2 cellular contexts compared by ENCODE assay signal in genomic region chr16:21524068-21524751, GRCh38.
TF ChIP-seq lines count a peak whose summit lies in the region.

No MANE protein-coding gene starts in this region.

TF ChIP-seq in GM23338, 12 proteins besides CTCF, POLR2A, EP300 and RAD21:
- TF ChIP-seq ZNF462 (CRISPR knock-in tag; IDR thresholded peaks at IDR 0.05): peak; percentile 35; the same call in 1 of the 2 replicates
- TF ChIP-seq REST (IDR thresholded peaks at IDR 0.05; ENCODE audit: unreplicated experiment): no peak
TF ChIP-seq in GM23338: peak in this region for 1.

TF ChIP-seq in IMR-90, 13 proteins besides CTCF, POLR2A, EP300 and RAD21:
- TF ChIP-seq NFE2L2 (IDR thresholded peaks at IDR 0.05; ENCODE audit: low read depth, low read length) (no peak), ELK1 (IDR thresholded peaks at IDR 0.05; ENCODE audit: borderline replicate concordance, low read depth, low read length) (no peak), USF2 (IDR thresholded peaks at IDR 0.05; ENCODE audit: low read depth, low read length) (no peak), CHD1 (IDR thresholded peaks at IDR 0.05; ENCODE audit: low read depth, low read length) (no peak), MXI1 (IDR thresholded peaks at IDR 0.05; ENCODE audit: borderline replicate concordance, low read depth, low read length) (no peak), MAZ (IDR thresholded peaks at IDR 0.05; ENCODE audit: borderline replicate concordance, low read depth, low read length) (no peak), CEBPB (IDR thresholded peaks at IDR 0.05; ENCODE audit: low read depth, low read length) (no peak), BHLHE40 (IDR thresholded peaks at IDR 0.05; ENCODE audit: low read depth, low read length) (no peak), RFX5 (IDR thresholded peaks at IDR 0.05; ENCODE audit: low read depth, low read length) (no peak), MAFK (IDR thresholded peaks at IDR 0.05; ENCODE audit: low read depth, low read length) (no peak), FOS (IDR thresholded peaks at IDR 0.05; ENCODE audit: low read depth, low read length) (no peak), SMC3 (IDR thresholded peaks at IDR 0.05; ENCODE audit: low read depth, low read length) (no peak)
